Comparison of ENCODE assay signal across 1 cellular context in the genomic region with DNA sequence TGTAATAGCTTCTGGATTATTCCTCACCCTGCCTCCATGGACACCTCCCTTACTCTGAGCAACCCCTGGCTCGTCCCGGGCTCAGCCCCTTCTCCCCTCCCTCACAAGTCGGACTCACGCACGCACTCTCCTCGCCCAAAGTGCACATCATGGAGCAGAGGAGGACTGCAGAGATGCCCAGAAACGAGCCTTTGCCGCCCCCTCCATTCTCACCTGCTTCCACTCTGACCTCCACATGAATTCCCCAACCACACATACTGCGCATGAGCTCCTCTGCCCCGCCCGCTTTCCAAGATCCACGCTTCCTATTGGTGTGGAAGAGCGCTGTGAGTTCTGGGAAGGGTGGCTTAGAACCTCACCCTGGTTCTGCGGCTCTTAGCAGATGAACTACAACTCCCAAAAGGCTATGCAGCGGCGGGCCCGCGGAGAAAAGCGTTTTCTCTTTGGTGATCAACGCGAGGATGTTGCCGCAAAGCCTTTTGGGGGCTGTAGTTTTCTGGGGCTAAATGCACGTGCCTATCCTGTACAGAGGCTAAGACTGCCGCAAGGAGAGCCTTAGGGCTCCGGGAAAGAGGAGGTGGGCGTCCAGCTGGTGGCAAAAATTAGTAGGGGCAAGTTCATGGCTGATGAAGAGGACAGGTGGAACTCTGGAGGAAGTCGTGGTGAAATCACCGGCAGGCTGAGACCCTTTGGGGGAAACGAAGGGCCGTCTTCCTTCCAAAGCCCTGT.
A peak's percentile ranks its signal among the peaks of the same experiment; 100 is the strongest.
TF ChIP-seq lines count a peak whose summit lies in the region.

PHB1 (minus strand) TSS at position 261 of the 729 bp plus-strand sequence. CDS start 1,618 bp downstream, outside the sequence.

TF ChIP-seq in K562, 482 proteins besides CTCF, POLR2A, EP300 and RAD21 (continued from another document and continues in another):
- TF ChIP-seq ZNF347 (CRISPR knock-in tag; IDR thresholded peaks at IDR 0.05; ENCODE audit: low read depth) = no peak
- TF ChIP-seq ZNF766 (CRISPR knock-in tag; conservative IDR thresholded peaks at IDR 0.05) = peak; percentile 96
- no peak for TF ChIP-seq TAL1 (IDR thresholded peaks at IDR 0.05)
- peak; percentile 81; the same call in 1 of the 2 replicates for TF ChIP-seq ZNF395 (CRISPR knock-in tag; IDR thresholded peaks at IDR 0.05)
- TF ChIP-seq SUPT5H (IDR thresholded peaks at IDR 0.05) = peak; percentile 92
- no peak for TF ChIP-seq CSDE1 (IDR thresholded peaks at IDR 0.05)
- TF ChIP-seq, protein P1, sequence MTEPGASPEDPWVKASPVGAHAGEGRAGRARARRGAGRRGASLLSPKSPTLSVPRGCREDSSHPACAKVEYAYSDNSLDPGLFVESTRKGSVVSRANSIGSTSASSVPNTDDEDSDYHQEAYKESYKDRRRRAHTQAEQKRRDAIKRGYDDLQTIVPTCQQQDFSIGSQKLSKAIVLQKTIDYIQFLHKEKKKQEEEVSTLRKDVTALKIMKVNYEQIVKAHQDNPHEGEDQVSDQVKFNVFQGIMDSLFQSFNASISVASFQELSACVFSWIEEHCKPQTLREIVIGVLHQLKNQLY (CRISPR knock-in tag; conservative IDR thresholded peaks at IDR 0.05) = no peak
- no peak for TF ChIP-seq NEUROD1 (IDR thresholded peaks at IDR 0.05; ENCODE audit: borderline replicate concordance, low read depth, low read length, partially characterized antibody)
- peak; percentile 67 to 75; a peak in 3 of 4 replicates for TF ChIP-seq MAZ (CRISPR knock-in tag; conservative IDR thresholded peaks at IDR 0.05 in 1 of 2, IDR thresholded peaks at IDR 0.05 in 1 of 2)
- no peak for TF ChIP-seq ZNF740 (CRISPR knock-in tag; IDR thresholded peaks at IDR 0.05)
- no peak for TF ChIP-seq ZNF740 (tag; IDR thresholded peaks at IDR 0.05)
- TF ChIP-seq XRCC5 (IDR thresholded peaks at IDR 0.05; ENCODE audit: low read depth, low read length) = peak; percentile 41; the same call in 1 of the 2 replicates
- no peak for TF ChIP-seq MCM5 (IDR thresholded peaks at IDR 0.05; ENCODE audit: low read depth)
- no peak for TF ChIP-seq CHD1 (IDR thresholded peaks at IDR 0.05; ENCODE audit: low read length)
- peak; percentile 27; the same call in 1 of the 2 replicates for TF ChIP-seq ZNF239 (CRISPR knock-in tag; IDR thresholded peaks at IDR 0.05)
- TF ChIP-seq ZNF384 (IDR thresholded peaks at IDR 0.05; ENCODE audit: low read depth, low read length) = no peak
- peak; percentile 95 for TF ChIP-seq SAP30 (IDR thresholded peaks at IDR 0.05; ENCODE audit: borderline replicate concordance, insufficient read depth, low read depth, low read length, poor library complexity, severe bottlenecking)
- TF ChIP-seq, protein P2, sequence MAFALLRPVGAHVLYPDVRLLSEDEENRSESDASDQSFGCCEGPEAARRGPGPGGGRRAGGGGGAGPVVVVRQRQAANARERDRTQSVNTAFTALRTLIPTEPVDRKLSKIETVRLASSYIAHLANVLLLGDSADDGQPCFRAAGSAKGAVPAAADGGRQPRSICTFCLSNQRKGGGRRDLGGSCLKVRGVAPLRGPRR (CRISPR knock-in tag; IDR thresholded peaks at IDR 0.05) = no peak
- 0 out of 2 replicates have a peak, but pooled peaks have one; percentile 18 for TF ChIP-seq TRIM28 (IDR thresholded peaks at IDR 0.05)
- 0 out of 2 replicates have a peak, but pooled peaks have one; percentile 35 for TF ChIP-seq TOE1 (IDR thresholded peaks at IDR 0.05; ENCODE audit: borderline replicate concordance)
- no peak for TF ChIP-seq TOE1 (CRISPR knock-in tag; IDR thresholded peaks at IDR 0.05; ENCODE audit: borderline replicate concordance, low read depth)
- no peak for TF ChIP-seq RBM17 (IDR thresholded peaks at IDR 0.05; ENCODE audit: borderline replicate concordance, low read depth, low read length)
- no peak for TF ChIP-seq NR2C2 (CRISPR knock-in tag; IDR thresholded peaks at IDR 0.05)
- TF ChIP-seq NR2C2 (tag; IDR thresholded peaks at IDR 0.05) = peak; percentile 95
- 0 out of 2 replicates have a peak, but pooled peaks have one; percentile 4 for TF ChIP-seq KDM2B (CRISPR knock-in tag; IDR thresholded peaks at IDR 0.05)
- no peak for TF ChIP-seq BCOR (IDR thresholded peaks at IDR 0.05)
- TF ChIP-seq TCFL5 (CRISPR knock-in tag; conservative IDR thresholded peaks at IDR 0.05) = no peak
- no peak for TF ChIP-seq TBP (optimal IDR thresholded peaks at IDR 0.05; ENCODE audit: low read depth, low read length)
- TF ChIP-seq, protein P3, sequence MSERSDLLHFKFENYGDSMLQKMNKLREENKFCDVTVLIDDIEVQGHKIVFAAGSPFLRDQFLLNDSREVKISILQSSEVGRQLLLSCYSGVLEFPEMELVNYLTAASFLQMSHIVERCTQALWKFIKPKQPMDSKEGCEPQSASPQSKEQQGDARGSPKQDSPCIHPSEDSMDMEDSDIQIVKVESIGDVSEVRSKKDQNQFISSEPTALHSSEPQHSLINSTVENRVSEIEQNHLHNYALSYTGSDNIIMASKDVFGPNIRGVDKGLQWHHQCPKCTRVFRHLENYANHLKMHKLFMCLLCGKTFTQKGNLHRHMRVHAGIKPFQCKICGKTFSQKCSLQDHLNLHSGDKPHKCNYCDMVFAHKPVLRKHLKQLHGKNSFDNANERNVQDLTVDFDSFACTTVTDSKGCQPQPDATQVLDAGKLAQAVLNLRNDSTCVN (CRISPR knock-in tag; IDR thresholded peaks at IDR 0.05) = 0 out of 2 replicates have a peak, but pooled peaks have one; percentile 4
- no peak for TF ChIP-seq TCF3 (CRISPR knock-in tag; IDR thresholded peaks at IDR 0.05)
- no peak for TF ChIP-seq CBFB (CRISPR knock-in tag; IDR thresholded peaks at IDR 0.05)
- TF ChIP-seq YBX1 (IDR thresholded peaks at IDR 0.05) = no peak
- TF ChIP-seq SIN3A (IDR thresholded peaks at IDR 0.05; ENCODE audit: borderline replicate concordance in 2 of 2, control insufficient read depth in 1 of 2, low read depth in 2 of 2, low read length in 2 of 2) = peak in 1 of 2 experiments; percentile 90; a peak in 2 of 4 replicates
- peak; percentile 88 for TF ChIP-seq NR2C1 (IDR thresholded peaks at IDR 0.05)
- peak; percentile 92 for TF ChIP-seq NR2C1 (tag; IDR thresholded peaks at IDR 0.05)
- TF ChIP-seq BDP1 (IDR thresholded peaks at IDR 0.05; ENCODE audit: insufficient read depth, insufficient read length) = no peak
- TF ChIP-seq ZSCAN29 (IDR thresholded peaks at IDR 0.05) = no peak
- TF ChIP-seq HNRNPH1 (optimal IDR thresholded peaks at IDR 0.05; ENCODE audit: low read depth, low read length) = no peak
- TF ChIP-seq ARID1B (IDR thresholded peaks at IDR 0.05) = no peak
- TF ChIP-seq CEBPG (CRISPR knock-in tag; IDR thresholded peaks at IDR 0.05) = no peak
- no peak for TF ChIP-seq CEBPG (tag; conservative IDR thresholded peaks at IDR 0.05 in 1 of 2, IDR thresholded peaks at IDR 0.05 in 1 of 2)
- TF ChIP-seq, protein P4, sequence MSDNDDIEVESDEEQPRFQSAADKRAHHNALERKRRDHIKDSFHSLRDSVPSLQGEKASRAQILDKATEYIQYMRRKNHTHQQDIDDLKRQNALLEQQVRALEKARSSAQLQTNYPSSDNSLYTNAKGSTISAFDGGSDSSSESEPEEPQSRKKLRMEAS (CRISPR knock-in tag; IDR thresholded peaks at IDR 0.05) = peak; percentile 92
- no peak; a peak in 1 of 3 replicates for TF ChIP-seq CBX3 (IDR thresholded peaks at IDR 0.05; ENCODE audit: borderline replicate concordance in 1 of 2, low read length in 2 of 2)
- TF ChIP-seq NFE2 (IDR thresholded peaks at IDR 0.05; ENCODE audit: low read depth) = no peak
- TF ChIP-seq ZNF134 (CRISPR knock-in tag; conservative IDR thresholded peaks at IDR 0.05) = 0 out of 2 replicates have a peak, but pooled peaks have one; percentile 38
- TF ChIP-seq TSC22D4 (tag; IDR thresholded peaks at IDR 0.05) = no peak
- TF ChIP-seq SIN3B (IDR thresholded peaks at IDR 0.05; ENCODE audit: low read depth) = peak; percentile 58; the same call in 1 of the 2 replicates
- TF ChIP-seq HCFC1 (IDR thresholded peaks at IDR 0.05; ENCODE audit: low read depth, low read length) = peak; percentile 100
- TF ChIP-seq CREB1 (IDR thresholded peaks at IDR 0.05) = peak; percentile 76
- peak; percentile 78; the same call in 1 of the 2 replicates for TF ChIP-seq CREB1 (CRISPR knock-in tag; IDR thresholded peaks at IDR 0.05)
- no peak for TF ChIP-seq ZNF232 (CRISPR knock-in tag; IDR thresholded peaks at IDR 0.05)
- TF ChIP-seq, protein P5, sequence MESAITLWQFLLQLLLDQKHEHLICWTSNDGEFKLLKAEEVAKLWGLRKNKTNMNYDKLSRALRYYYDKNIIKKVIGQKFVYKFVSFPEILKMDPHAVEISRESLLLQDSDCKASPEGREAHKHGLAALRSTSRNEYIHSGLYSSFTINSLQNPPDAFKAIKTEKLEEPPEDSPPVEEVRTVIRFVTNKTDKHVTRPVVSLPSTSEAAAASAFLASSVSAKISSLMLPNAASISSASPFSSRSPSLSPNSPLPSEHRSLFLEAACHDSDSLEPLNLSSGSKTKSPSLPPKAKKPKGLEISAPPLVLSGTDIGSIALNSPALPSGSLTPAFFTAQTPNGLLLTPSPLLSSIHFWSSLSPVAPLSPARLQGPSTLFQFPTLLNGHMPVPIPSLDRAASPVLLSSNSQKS (CRISPR knock-in tag; IDR thresholded peaks at IDR 0.05) = no peak
- TF ChIP-seq E2F1 (CRISPR knock-in tag; IDR thresholded peaks at IDR 0.05) = peak; percentile 63; the same call in 1 of the 2 replicates
- TF ChIP-seq SNIP1 (IDR thresholded peaks at IDR 0.05; ENCODE audit: low read depth) = no peak
- TF ChIP-seq HDAC8 (tag; IDR thresholded peaks at IDR 0.05) = no peak
- no peak; the same call in 1 of the 2 replicates for TF ChIP-seq HINFP (tag; conservative IDR thresholded peaks at IDR 0.05; ENCODE audit: low read depth)
- peak; percentile 95 for TF ChIP-seq CHD2 (IDR thresholded peaks at IDR 0.05; ENCODE audit: low read depth, low read length)
- TF ChIP-seq MXD1 (CRISPR knock-in tag; IDR thresholded peaks at IDR 0.05; ENCODE audit: borderline replicate concordance, poor library complexity, severe bottlenecking) = no peak
